8 cellular contexts compared by ENCODE assay signal in genomic region chr12:47808049-47808448, GRCh38. TPM values are rescaled to one million over a fixed set of nuclear protein-coding genes. Genes with fewer than 3 reads are reported as not detected.
A peak's percentile ranks its signal among the peaks of the same experiment; 100 is the strongest.
DNase-seq lines count a peak whose midpoint lies in the region; ATAC-seq and TF ChIP-seq lines count a peak whose summit lies in the region.

No MANE protein-coding gene starts in this region.

- H3K27ac ChIP-seq in colonic mucosa: peak overlapping the region; percentile 90
- H3K27ac ChIP-seq in neutrophil: peak overlapping the region; percentile 91
- H3K27ac ChIP-seq in tibial artery: peak overlapping the region; percentile 91 to 99

- DNase-seq in activated CD4-positive, CD25-positive, alpha-beta regulatory T cell treated with anti-CD3 and anti-CD28 coated beads, Interleukin-2, amount 50 U/mL, for 72 hours: peak; percentile 61
- DNase-seq in colonic mucosa (peak; percentile 41), tibial artery (peak in 1 of 2 donors; percentile 54), NCI-H2196 (lab: John Stamatoyannopoulos, UW; ENCODE audit: unreplicated experiment) (no peak), NCI-H1105 (lab: John Stamatoyannopoulos, UW) (no peak)

- H3K4me3 ChIP-seq in colonic mucosa: no peak overlapping the region
- peak overlapping the region; percentile 53 to 56 for H3K4me3 ChIP-seq in neutrophil (ENCODE audit: low read depth in 1 of 2, low read length in 1 of 2)
- H3K4me3 ChIP-seq in tibial artery: peak overlapping the region in 1 of 2 donors; percentile 18

- peak overlapping the region; percentile 26 to 29 for H3K9ac ChIP-seq in colonic mucosa (ENCODE audit: low read depth in 2 of 2, low read length in 2 of 2)

- peaks cover 7% of the 10 kb centered on the region for H3K4me1 ChIP-seq in colonic mucosa
- H3K4me1 ChIP-seq in neutrophil (ENCODE audit: control insufficient read depth in 1 of 2, insufficient read depth in 1 of 2, low read depth in 1 of 2, low read length in 1 of 2): peaks cover 73 to 95% of the 10 kb centered on the region in 2 experiments
- H3K4me1 ChIP-seq in tibial artery: peaks cover 0 to 100% (median 96%) of the 10 kb centered on the region in 4 donors

- intact Hi-C loops in colonic mucosa (cut with DNase I): no loop called here
- intact Hi-C loops in tibial artery (cut with DNase I; ENCODE audit: low total_unique reads): no loop called here

- peak; percentile 6 for TF ChIP-seq POLR2A in GM15510 (IDR thresholded peaks at IDR 0.05; ENCODE audit: borderline replicate concordance, extremely low read depth, insufficient read length)

- TF ChIP-seq CTCF in colonic mucosa (IDR thresholded peaks at IDR 0.05) (no peak), neutrophil (IDR thresholded peaks at IDR 0.05) (no peak), tibial artery (IDR thresholded peaks at IDR 0.05) (no peak)

- H3K9me3 ChIP-seq in colonic mucosa: no peaks in the 10 kb centered on the region
- H3K9me3 ChIP-seq in neutrophil: no peaks in the 10 kb centered on the region
- no peaks in the 10 kb centered on the region for H3K9me3 ChIP-seq in tibial artery

- no peaks in the 10 kb centered on the region for H3K36me3 ChIP-seq in colonic mucosa
- H3K36me3 ChIP-seq in neutrophil: peaks cover 11% of the 10 kb centered on the region
- H3K36me3 ChIP-seq in tibial artery: peaks cover 0 to 5% (median 4%) of the 10 kb centered on the region in 3 donors

- ATAC-seq in HG03342 (IDR thresholded peaks at IDR 0.05; ENCODE audit: unreplicated experiment): peak; percentile 38

- H3K27me3 ChIP-seq in colonic mucosa (no peaks in the 10 kb centered on the region), neutrophil (no peaks in the 10 kb centered on the region), tibial artery (no peaks in the 10 kb centered on the region)

RNA-seq across cellular contexts. Expression of gene HDAC7, which starts 11.7 kb away (rescaled TPM):
- 10 to 100 TPM; 27.3 to 29.7 TPM for total RNA-seq in colonic mucosa

RNA-seq across cellular contexts. Expression of gene SLC48A1, which starts 35.0 kb away (rescaled TPM):
- 10 to 100 TPM; 12.2 to 17.9 TPM for total RNA-seq in colonic mucosa

RNA-seq across cellular contexts. Expression of gene RAPGEF3, which starts 49.4 kb away (rescaled TPM):
- total RNA-seq in colonic mucosa: 10 to 100 TPM; 10.1 TPM

Comparison
In these comparisons a context has a peak if more than half of its experiments do, and no peak if none do; other contexts are left out.
1. DNase-seq: peak in activated CD4-positive, CD25-positive, alpha-beta regulatory T cell treated with anti-CD3 and anti-CD28 coated beads, Interleukin-2, amount 50 U/mL, for 72 hours (single experiment) and colonic mucosa (single experiment); none in NCI-H2196 (single experiment) and NCI-H1105 (single experiment).
2. Peak in every context shown above with its lines, with median percentiles within 50 percentile points of each other: H3K27ac ChIP-seq.